14 cellular contexts compared by ENCODE assay signal in genomic region chr11:62269654-62270278, GRCh38. TPM values are rescaled to one million over a fixed set of nuclear protein-coding genes. Genes with fewer than 3 reads are reported as not detected.
DNase-seq lines count a peak whose midpoint lies in the region; ATAC-seq, FAIRE-seq and TF ChIP-seq lines count a peak whose summit lies in the region.
"Had no signal": no experiment of that assay in that cellular context is flagged by ENCODE, and none has a peak within 500 bp of the region (broad histone marks: within the 10 kb centered on the region; RNA-seq: fewer than 3 reads in every experiment).

TSS of gene SCGB2A2 (plus strand) at chr11:62270158. CDS start at chr11:62270217, 59 bp downstream.

- H3K36me3 ChIP-seq in BE2C (no peaks in the 10 kb centered on the region), WERI-Rb-1 (no peaks in the 10 kb centered on the region), keratinocyte (ENCODE audit: control insufficient read depth in 2 of 2, extremely low read depth in 1 of 2, insufficient read depth in 2 of 2, low read length in 2 of 2) (no peaks in the 10 kb centered on the region)
- H3K36me3 ChIP-seq: stomach had no signal

- no peak for FAIRE-seq in keratinocyte (lab: Jason Lieb, UNC)

- no peaks in the 10 kb centered on the region for H3K79me2 ChIP-seq in keratinocyte (ENCODE audit: control insufficient read depth, insufficient read depth, low read length)

- peaks cover 31% of the 10 kb centered on the region for H3K4me1 Mint-ChIP-seq in activated T-cell treated with anti-CD3 and anti-CD28 coated beads, Interleukin-2, amount 50 U/mL, for 24 hours (ENCODE audit: low read depth)
- H3K4me1 Mint-ChIP-seq in CD14-positive monocyte: no peaks in the 10 kb centered on the region

- H3K4me1 ChIP-seq in BE2C (no peaks in the 10 kb centered on the region), keratinocyte (ENCODE audit: control insufficient read depth, extremely low read depth, insufficient read depth, low read length) (no peaks in the 10 kb centered on the region)
- H3K4me1 ChIP-seq: stomach had no signal

- no peak within 1 kb of the TSS for H2AFZ ChIP-seq in keratinocyte (ENCODE audit: control insufficient read depth, low read length)

- no peaks in the 10 kb centered on the region for H3K9me1 ChIP-seq in keratinocyte (ENCODE audit: control insufficient read depth, extremely low read depth, insufficient read depth, low read length)

- peaks cover 30% of the 10 kb centered on the region for H3K27me3 Mint-ChIP-seq in activated T-cell treated with anti-CD3 and anti-CD28 coated beads, Interleukin-2, amount 50 U/mL, for 24 hours
- peaks cover 5 to 12% (median 11%) of the 10 kb centered on the region in 3 donors for H3K27me3 Mint-ChIP-seq in CD14-positive monocyte (ENCODE audit: low read depth in 3 of 3)

- H3K4me3 ChIP-seq in BE2C (ENCODE audit: low read depth, low read length) (no peak within 1 kb of the TSS), GM12875 (ENCODE audit: low read depth, low read length) (no peak within 1 kb of the TSS), WERI-Rb-1 (ENCODE audit: low read depth, low read length) (no peak within 1 kb of the TSS), keratinocyte (ENCODE audit: control insufficient read depth in 2 of 3, extremely low read depth in 1 of 3, insufficient read depth in 2 of 3, low read depth in 1 of 3, low read length in 3 of 3) (no peak within 1 kb of the TSS), dorsolateral prefrontal cortex (no peak within 1 kb of the TSS)
- H3K4me3 ChIP-seq: stomach had no signal

- no peak for ATAC-seq in GM21423 (IDR thresholded peaks at IDR 0.05; ENCODE audit: unreplicated experiment)
- ATAC-seq: CD8-positive, alpha-beta T cell had no signal

- H4K20me1 ChIP-seq in keratinocyte (ENCODE audit: control insufficient read depth, extremely low read depth, insufficient read depth, low read length): no peaks in the 10 kb centered on the region

- no peak within 1 kb of the TSS for H3K9ac ChIP-seq in keratinocyte (ENCODE audit: control insufficient read depth, extremely low read depth, insufficient read depth, low read length)

- no peak within 1 kb of the TSS for H3K4me3 Mint-ChIP-seq in activated T-cell treated with anti-CD3 and anti-CD28 coated beads, Interleukin-2, amount 50 U/mL, for 24 hours
- no peak within 1 kb of the TSS for H3K4me3 Mint-ChIP-seq in CD14-positive monocyte
- H3K4me3 Mint-ChIP-seq: CD8-positive, alpha-beta T cell had no signal

- peak; percentile 22; the same call in 1 of the 2 replicates for TF ChIP-seq CTCF in BE2C (IDR thresholded peaks at IDR 0.05; ENCODE audit: low read depth, low read length)
- TF ChIP-seq CTCF in GM12875 (IDR thresholded peaks at IDR 0.05; ENCODE audit: borderline replicate concordance, insufficient read depth, low read depth, low read length): 0 out of 2 replicates have a peak, but pooled peaks have one; percentile 18
- peak; percentile 52; the same call in 1 of the 2 replicates for TF ChIP-seq CTCF in WERI-Rb-1 (IDR thresholded peaks at IDR 0.05; ENCODE audit: low read depth, low read length)
- TF ChIP-seq CTCF in keratinocyte (optimal IDR thresholded peaks at IDR 0.05 in 1 of 3, IDR thresholded peaks at IDR 0.05 in 1 of 3, conservative IDR thresholded peaks at IDR 0.05 in 1 of 3; ENCODE audit: extremely low read depth in 1 of 3, insufficient read depth in 2 of 3, low read length in 3 of 3): peak; percentile 40 to 51 (median 45)
- TF ChIP-seq CTCF in dorsolateral prefrontal cortex (IDR thresholded peaks at IDR 0.05 in 54 of 56, conservative IDR thresholded peaks at IDR 0.05 in 2 of 56; ENCODE audit: low read depth in 1 of 56, partially characterized antibody in 56 of 56): peak in 2 of 56 donors; percentile 13 to 14
- TF ChIP-seq CTCF in CD14-positive monocyte (IDR thresholded peaks at IDR 0.05): no peak

- H3K27ac Mint-ChIP-seq in activated T-cell treated with anti-CD3 and anti-CD28 coated beads, Interleukin-2, amount 50 U/mL, for 24 hours: no peak within 1 kb of the TSS
- no peak within 1 kb of the TSS for H3K27ac Mint-ChIP-seq in CD14-positive monocyte
- H3K27ac Mint-ChIP-seq: CD8-positive, alpha-beta T cell had no signal

- dilution Hi-C loops in keratinocyte (cut with MboI; ENCODE audit: extremely low pct_ligation_motif_present, low sequenced_read_pairs): no loop called here

- no peaks in the 10 kb centered on the region for H3K9me3 ChIP-seq in BE2C
- H3K9me3 ChIP-seq in WERI-Rb-1 (ENCODE audit: severe bottlenecking): no peaks in the 10 kb centered on the region
- H3K9me3 ChIP-seq in keratinocyte (ENCODE audit: control insufficient read depth, low read depth, low read length): no peaks in the 10 kb centered on the region
- H3K9me3 ChIP-seq: stomach had no signal

- no peak within 1 kb of the TSS for H3K4me2 ChIP-seq in keratinocyte (ENCODE audit: control insufficient read depth, extremely low read depth, insufficient read depth, low read depth, low read length)

- no peak for DNase-seq in BE2C
- DNase-seq in WERI-Rb-1: no peak
- DNase-seq in keratinocyte (ENCODE audit: low read depth, low spot score): no peak
- DNase-seq in dorsolateral prefrontal cortex: no peak
- DNase-seq in activated T-cell treated with anti-CD3 and anti-CD28 coated beads, Interleukin-2, amount 50 U/mL, for 24 hours: no peak
- no peak for DNase-seq in CD14-positive monocyte (ENCODE audit: low spot score)
- DNase-seq: activated CD8-positive, alpha-beta memory T cell treated with anti-CD3 and anti-CD28 coated beads, Interleukin-2, amount 50 U/mL, for 48 hours; CD8-positive, alpha-beta T cell; islet precursor cell; KBM-7; stomach had no signal

- H3K36me3 Mint-ChIP-seq in activated T-cell treated with anti-CD3 and anti-CD28 coated beads, Interleukin-2, amount 50 U/mL, for 24 hours (ENCODE audit: low read depth): no peaks in the 10 kb centered on the region
- H3K36me3 Mint-ChIP-seq in CD14-positive monocyte: no peaks in the 10 kb centered on the region
- H3K36me3 Mint-ChIP-seq: CD8-positive, alpha-beta T cell had no signal

- H3K9me3 Mint-ChIP-seq in activated T-cell treated with anti-CD3 and anti-CD28 coated beads, Interleukin-2, amount 50 U/mL, for 24 hours: no peaks in the 10 kb centered on the region
- H3K9me3 Mint-ChIP-seq in CD14-positive monocyte: no peaks in the 10 kb centered on the region
- H3K9me3 Mint-ChIP-seq: CD8-positive, alpha-beta T cell had no signal

- intact Hi-C loops in dorsolateral prefrontal cortex (cut with DNase I): no loop called here
- intact Hi-C loops in CD14-positive monocyte (cut with micrococcal nuclease): no loop called here

- no peaks in the 10 kb centered on the region; the same call in 1 of the 2 replicates for H3K27me3 ChIP-seq in BE2C
- H3K27me3 ChIP-seq in WERI-Rb-1 (ENCODE audit: insufficient read depth, low read depth, severe bottlenecking): no peaks in the 10 kb centered on the region
- no peaks in the 10 kb centered on the region for H3K27me3 ChIP-seq in keratinocyte (ENCODE audit: control insufficient read depth, extremely low read depth, insufficient read depth, low read length)
- peaks cover 0 to 10% (median 0%) of the 10 kb centered on the region in 45 donors for H3K27me3 ChIP-seq in dorsolateral prefrontal cortex

- H3K27ac ChIP-seq in WERI-Rb-1 (no peak within 1 kb of the TSS), keratinocyte (ENCODE audit: control insufficient read depth, insufficient read depth, low read length) (no peak within 1 kb of the TSS), dorsolateral prefrontal cortex (no peak within 1 kb of the TSS)
- H3K27ac ChIP-seq: stomach had no signal

RNA-seq across cellular contexts. Expression of gene SCGB2A2, which starts in this region (rescaled TPM):
- polyA plus RNA-seq in BE2C (2012; ENCODE audit: insufficient read depth, insufficient read length, low read depth): not detected
- polyA plus RNA-seq in keratinocyte (not detected in 3 replicates), CD14-positive monocyte (not detected)
- not detected for polyA plus RNA-seq in keratinocyte (2011; ENCODE audit: low read depth)
- polyA plus RNA-seq in keratinocyte (2011; cell fraction: cytosol; rRNA removed): not detected in 2 replicates
- polyA plus RNA-seq in keratinocyte (2011; cell fraction: nucleus; rRNA removed): not detected in 2 replicates
- polyA plus RNA-seq in keratinocyte (2012; ENCODE audit: low replicate concordance): not detected in 2 replicates
- polyA minus RNA-seq in keratinocyte: not detected in 3 replicates
- polyA minus RNA-seq in keratinocyte (2011; cell fraction: cytosol; rRNA and poly(A)+ RNA removed): not detected
- not detected in 2 replicates for polyA minus RNA-seq in keratinocyte (2011; cell fraction: nucleus; rRNA and poly(A)+ RNA removed)
- total RNA-seq in dorsolateral prefrontal cortex: not detected
- total RNA-seq: CD8-positive, alpha-beta T cell; stomach had no signal
- polyA plus RNA-seq: esophagus had no signal
